Comparison of ENCODE assay signal across 20 cellular contexts in the genomic region with DNA sequence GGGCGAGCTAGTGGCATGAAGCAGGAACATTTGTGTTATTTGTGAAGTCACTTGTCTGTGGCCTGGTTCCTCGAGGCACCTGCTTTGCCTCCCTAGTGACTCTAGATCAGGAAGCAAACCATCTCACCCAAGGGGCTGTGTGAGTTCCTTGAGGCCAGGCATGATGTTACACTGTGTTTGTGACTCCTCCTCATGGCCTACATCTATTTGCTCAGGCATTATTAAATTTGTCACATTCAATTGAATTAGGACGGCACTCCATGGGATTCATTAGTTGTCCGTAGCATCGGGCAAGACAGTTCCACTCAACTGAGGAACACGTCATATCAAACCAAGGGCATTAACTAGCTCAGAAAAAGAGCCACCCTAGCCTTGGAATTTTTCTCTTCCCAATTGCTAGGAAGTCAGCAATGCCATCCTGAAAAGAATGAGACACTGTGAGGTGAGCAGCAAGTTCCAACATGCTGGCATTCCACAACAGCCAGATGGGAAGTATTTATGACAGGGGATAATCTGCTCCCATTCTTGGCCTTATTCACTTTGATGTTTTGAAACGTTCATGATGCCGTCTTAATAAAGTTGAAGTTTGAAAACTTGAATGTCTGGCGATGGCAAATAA.
"Had no signal": no experiment of that assay in that cellular context is flagged by ENCODE, and none has a peak within 500 bp of the region (broad histone marks: within the 10 kb centered on the region; RNA-seq: fewer than 3 reads in every experiment).

No MANE protein-coding gene starts in this region.

- H3K4me3 ChIP-seq: body of pancreas, colonic mucosa, gastrocnemius medialis, heart right ventricle, ovary, sigmoid colon, thoracic aorta, upper lobe of left lung had no signal

- H3K4me1 ChIP-seq: body of pancreas, colonic mucosa, gastrocnemius medialis, sigmoid colon had no signal

- H3K36me3 ChIP-seq: colonic mucosa, gastrocnemius medialis, heart right ventricle, ovary, sigmoid colon, thoracic aorta, upper lobe of left lung had no signal

- DNase-seq: activated CD4-positive, alpha-beta T cell treated with anti-CD3 and anti-CD28 coated beads, Interleukin-2, amount 50 U/mL, for 48 hours; activated naive CD4-positive, alpha-beta T cell; activated T-cell treated with anti-CD3 and anti-CD28 coated beads, Interleukin-2, amount 50 U/mL, for 1 hour; body of pancreas; colonic mucosa; endodermal cell; erythroblast; gastrocnemius medialis; heart right ventricle; immature natural killer cell; left ventricle myocardium superior; mesenchymal stem cell; naive thymus-derived CD4-positive, alpha-beta T cell; ovary; sigmoid colon; stimulated activated naive B cell treated with anti-CD40 and anti-IgM and Interleukin-4, amounts not matched to agents 10 μg/mL and 1 μg/mL and 100 μg/mL, for 72 hours; upper lobe of left lung had no signal

- H3K27me3 ChIP-seq: body of pancreas, colonic mucosa, gastrocnemius medialis, heart right ventricle, ovary, sigmoid colon, upper lobe of left lung had no signal

- ATAC-seq: activated CD4-positive, CD25-positive, alpha-beta regulatory T cell treated with anti-CD3 and anti-CD28 coated beads, Interleukin-2, amount 50 U/mL, for 24 hours; activated T-helper 17 cell treated with anti-CD3 and anti-CD28 coated beads, Interleukin-2, amount 50 U/mL, for 72 hours; body of pancreas; gastrocnemius medialis; heart right ventricle; left ventricle myocardium superior; stimulated activated naive B cell treated with anti-CD40 and anti-IgM and Interleukin-4, amounts not matched to agents 10 μg/mL and 1 μg/mL and 100 μg/mL, for 72 hours had no signal

- H3K27ac ChIP-seq: body of pancreas, colonic mucosa, gastrocnemius medialis, heart right ventricle, ovary, sigmoid colon, thoracic aorta, upper lobe of left lung had no signal

- H3K9me3 ChIP-seq: body of pancreas, colonic mucosa, gastrocnemius medialis, heart right ventricle, ovary, sigmoid colon, thoracic aorta, upper lobe of left lung had no signal
